In genomic region chr20:35663516-35663812, GRCh38 we compare ENCODE assay signal across 8 cellular contexts. TPM values are rescaled to one million over a fixed set of nuclear protein-coding genes. Genes with fewer than 3 reads are reported as not detected.
A peak's percentile ranks its signal among the peaks of the same experiment; 100 is the strongest.
DNase-seq lines count a peak whose midpoint lies in the region; ATAC-seq, FAIRE-seq and TF ChIP-seq lines count a peak whose summit lies in the region.

No MANE protein-coding gene starts in this region.

- DNase-seq in AG04449 (ENCODE audit: low read depth, low spot score) (no peak), HL-60 (ENCODE audit: low read depth in 1 of 2, low spot score in 1 of 2) (no peak), body of pancreas (no peak), lower lobe of right lung (no peak), uterus (no peak), GM12892 (ENCODE audit: insufficient read length) (no peak), cerebellar cortex (ENCODE audit: low spot score) (no peak), DMS153 (lab: John Stamatoyannopoulos, UW) (no peak)

- no peak for ATAC-seq in body of pancreas
- ATAC-seq in lower lobe of right lung: peak; percentile 23 to 31

- no peaks in the 10 kb centered on the region for H3K27me3 ChIP-seq in HL-60 (ENCODE audit: insufficient read depth, poor library complexity, severe bottlenecking)
- H3K27me3 ChIP-seq in body of pancreas: no peaks in the 10 kb centered on the region
- no peaks in the 10 kb centered on the region for H3K27me3 ChIP-seq in lower lobe of right lung (ENCODE audit: low read depth)
- H3K27me3 ChIP-seq in uterus: no peaks in the 10 kb centered on the region

- H3K4me1 ChIP-seq in body of pancreas (peaks cover 43% of the 10 kb centered on the region), lower lobe of right lung (peaks cover 51% of the 10 kb centered on the region), uterus (peaks cover 0 to 6% of the 10 kb centered on the region in 2 donors)

- TF ChIP-seq POLR2A in body of pancreas (IDR thresholded peaks at IDR 0.05) (no peak), uterus (IDR thresholded peaks at IDR 0.05) (no peak), GM12892 (IDR thresholded peaks at IDR 0.05; ENCODE audit: low read depth, low read length) (no peak)

- TF ChIP-seq CTCF in AG04449 (IDR thresholded peaks at IDR 0.05; ENCODE audit: insufficient read depth, low read length, missing control alignments) (no peak), HL-60 (IDR thresholded peaks at IDR 0.05; ENCODE audit: insufficient read depth, low read length) (no peak), body of pancreas (IDR thresholded peaks at IDR 0.05) (no peak), lower lobe of right lung (IDR thresholded peaks at IDR 0.05) (no peak), uterus (IDR thresholded peaks at IDR 0.05) (no peak)

- no peaks in the 10 kb centered on the region for H3K36me3 ChIP-seq in body of pancreas (replicated peaks in 1 of 2; ENCODE audit: insufficient read depth in 1 of 2, low read depth in 2 of 2)
- peaks cover 3% of the 10 kb centered on the region for H3K36me3 ChIP-seq in lower lobe of right lung
- H3K36me3 ChIP-seq in uterus: no peaks in the 10 kb centered on the region

- H3K27ac ChIP-seq in HL-60 (replicated peaks) (peak overlapping the region; percentile 96), body of pancreas (peak overlapping the region; percentile 93 to 96 (median 96)), lower lobe of right lung (peak overlapping the region; percentile 98), uterus (peak overlapping the region; percentile 96)

- WGBS in body of pancreas, 2 donors: 0 to 1% methylated on average over 3 to 7 of the region's 7 CpGs

- H3K4me3 ChIP-seq in AG04449 (ENCODE audit: low read depth, low read length) (peak overlapping the region; percentile 99), HL-60 (replicated peaks; ENCODE audit: insufficient read depth, low read length) (peak overlapping the region; percentile 75), body of pancreas (peak overlapping the region; percentile 39 to 45), lower lobe of right lung (peak overlapping the region; percentile 81), uterus (peak overlapping the region; percentile 71 to 85)

- no peak for FAIRE-seq in GM12892 (lab: Jason Lieb, UNC)

- intact Hi-C loops in body of pancreas (cut with DNase I): no loop called here
- intact Hi-C loops in lower lobe of right lung (cut with DNase I): no loop called here
- intact Hi-C loops in uterus (cut with DNase I; ENCODE audit: low total_unique reads): no loop called here

- CTCF ChIA-PET in AG04449 (lab: Yijun Ruan, JAX): interaction anchor here (0.8 to 1.9 kb wide), 4 partner anchors 9 to 45 kb away, joined by 3 to 6 read pairs (median 4); no protein-coding TSS in a partner anchor

- H3K9me3 ChIP-seq in body of pancreas: no peaks in the 10 kb centered on the region
- no peaks in the 10 kb centered on the region for H3K9me3 ChIP-seq in lower lobe of right lung
- H3K9me3 ChIP-seq in uterus: no peaks in the 10 kb centered on the region

- POLR2A ChIA-PET in AG04449 (lab: Yijun Ruan, JAX): interaction anchor here (0.7 to 1.4 kb wide), 2 partner anchors 45 to 119 kb away, joined by 3 to 8 read pairs; no protein-coding TSS in a partner anchor

RNA-seq across cellular contexts. Expression of gene CPNE1, which starts 1.2 kb away (rescaled TPM):
- total RNA-seq in body of pancreas (10 to 100 TPM; 87.3 to 93.9 TPM), lower lobe of right lung (154 TPM), uterus (100 to 1,000 TPM in 3 of 4 donors, 10 to 100 TPM in 1; 86.8 to 295 (median 142) TPM)
- polyA plus RNA-seq in GM12892 (2012; ENCODE audit: missing spikeins): 137 TPM

RNA-seq across cellular contexts. Expression of gene RBM12, which starts 1.2 kb away (rescaled TPM):
- total RNA-seq in body of pancreas (10 to 100 TPM; 14.8 to 22.3 TPM), lower lobe of right lung (70.5 TPM), uterus (100 to 1,000 TPM in 1 of 4 donors, 10 to 100 TPM in 2, 1 to 10 TPM in 1; 9.5 to 105 (median 54.4) TPM)
- 41.9 TPM for polyA plus RNA-seq in GM12892 (2012; ENCODE audit: missing spikeins)

RNA-seq across cellular contexts. Expression of gene NFS1, which starts 35.7 kb away (rescaled TPM):
- total RNA-seq in body of pancreas: 10 to 100 TPM; 15.8 to 22.1 TPM
- 22.2 TPM for total RNA-seq in lower lobe of right lung
- total RNA-seq in uterus: 10 to 100 TPM in 3 of 4 donors, 1 to 10 TPM in 1; 9.1 to 35.4 (median 20.4) TPM
- 25.7 TPM for polyA plus RNA-seq in GM12892 (2012; ENCODE audit: missing spikeins)

RNA-seq across cellular contexts. Expression of gene ROMO1, which starts 35.7 kb away (rescaled TPM):
- total RNA-seq in body of pancreas (100 to 1,000 TPM in 1 of 2 donors, 10 to 100 TPM in 1; 55.0 to 192 TPM), lower lobe of right lung (81.7 TPM), uterus (100 to 1,000 TPM in 2 of 4 donors, 10 to 100 TPM in 2; 69.3 to 492 (median 171) TPM)
- 80.8 TPM for polyA plus RNA-seq in GM12892 (2012; ENCODE audit: missing spikeins)

RNA-seq across cellular contexts. Expression of gene SPAG4, which starts 47.8 kb away (rescaled TPM):
- total RNA-seq in body of pancreas: 10 to 100 TPM; 17.9 to 22.1 TPM
- total RNA-seq in lower lobe of right lung: 4.2 TPM
- 1 to 10 TPM in 2 of 4 donors, not detected in 2; 2.1 to 8.4 TPM for total RNA-seq in uterus
- 13.6 TPM for polyA plus RNA-seq in GM12892 (2012; ENCODE audit: missing spikeins)

Comparison
In these comparisons a context has a peak if more than half of its experiments do, and no peak if none do; other contexts are left out.
1. H3K4me3 ChIP-seq: peak in every context shown above with its lines; median percentile 99 in AG04449; 81 in lower lobe of right lung; 78 in uterus; 75 in HL-60; 42 in body of pancreas.